8 cellular contexts compared by ENCODE assay signal in the genomic region with DNA sequence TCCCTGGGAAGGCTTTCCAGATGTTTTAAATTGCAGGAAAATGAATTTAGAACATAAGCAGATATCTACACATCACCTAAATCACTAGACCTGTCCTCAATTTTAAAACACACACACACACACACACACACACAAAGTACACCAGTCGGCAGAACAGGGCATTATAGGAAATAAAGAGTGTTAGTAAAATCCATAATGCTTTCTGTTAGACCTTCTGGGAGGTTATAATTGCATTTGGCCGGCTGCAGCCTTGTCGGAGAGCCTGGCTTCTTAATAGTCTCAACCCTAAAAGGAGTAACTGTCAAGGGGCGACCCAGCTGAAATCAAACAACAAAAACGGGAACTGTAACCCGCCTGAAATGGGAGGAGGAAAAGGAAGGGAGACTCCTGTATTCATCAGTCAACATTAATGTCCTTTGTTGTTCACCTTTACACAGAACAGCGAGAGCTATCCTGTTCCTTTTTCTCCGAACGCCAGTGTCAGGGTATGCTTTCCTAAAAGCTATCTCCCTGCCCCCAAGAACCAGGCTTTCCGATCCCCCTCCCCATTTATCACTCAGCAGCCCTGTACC. TPM values are rescaled to one million over a fixed set of nuclear protein-coding genes. Genes with fewer than 3 reads are reported as not detected.
DNase-seq lines count a peak whose midpoint lies in the region; ATAC-seq and TF ChIP-seq lines count a peak whose summit lies in the region.

No MANE protein-coding gene starts in this region.

- H3K36me3 Mint-ChIP-seq in GM23338 (ENCODE audit: low read depth), result no peaks in the 10 kb centered on the region; the same call in 1 of the 3 replicates

- no peaks in the 10 kb centered on the region; the same call in 1 of the 3 replicates for H3K9me3 Mint-ChIP-seq in GM23338

- H3K4me2 ChIP-seq in GM23338, result peak overlapping the region; percentile 92

- H3K27me3 Mint-ChIP-seq in GM23338 (ENCODE audit: insufficient read depth, low read depth, poor library complexity), result peaks cover 3% of the 10 kb centered on the region

- H3K36me3 ChIP-seq in GM23338 (ENCODE audit: insufficient read depth) (no peaks in the 10 kb centered on the region), muscle layer of duodenum (ENCODE audit: control insufficient read depth in 1 of 2, insufficient read depth in 2 of 2, low read length in 2 of 2) (no peaks in the 10 kb centered on the region)
- no peaks in the 10 kb centered on the region for H3K36me3 ChIP-seq in effector memory CD4-positive, alpha-beta T cell (ENCODE audit: control insufficient read depth, insufficient read depth, low read length)

- no peaks in the 10 kb centered on the region for H3K9me3 ChIP-seq in effector memory CD4-positive, alpha-beta T cell (ENCODE audit: control insufficient read depth, low read length)
- no peaks in the 10 kb centered on the region for H3K9me3 ChIP-seq in muscle layer of duodenum (ENCODE audit: control insufficient read depth in 1 of 2, low read length in 2 of 2)

- peak overlapping the region; percentile 17; the same call in 1 of the 2 replicates for H3K27ac Mint-ChIP-seq in GM23338

- peak overlapping the region; percentile 88; the same call in 1 of the 2 replicates for H2AFZ ChIP-seq in GM23338

- H3K27ac ChIP-seq in GM23338 (ENCODE audit: low read depth) (no peak overlapping the region), muscle layer of duodenum (ENCODE audit: low read length) (peak overlapping the region; percentile 73)
- no peak overlapping the region for H3K27ac ChIP-seq in effector memory CD4-positive, alpha-beta T cell (ENCODE audit: insufficient read depth, low read length, poor library complexity, severe bottlenecking)

- peak; percentile 51 for DNase-seq in Ammon's horn (ENCODE audit: low spot score)
- DNase-seq in GM23338 (ENCODE audit: low spot score), result no peak
- peak; percentile 45 for DNase-seq in SK-N-DZ (ENCODE audit: low spot score)
- DNase-seq in effector memory CD4-positive, alpha-beta T cell, result no peak
- no peak for DNase-seq in SHP77 (lab: John Stamatoyannopoulos, UW)

- H3K4me3 ChIP-seq in GM23338 (peak overlapping the region; percentile 86), muscle layer of duodenum (ENCODE audit: low read depth in 1 of 2, low read length in 2 of 2) (peak overlapping the region; percentile 94 to 99)
- H3K4me3 ChIP-seq in effector memory CD4-positive, alpha-beta T cell (ENCODE audit: insufficient read depth, low read depth, low read length, poor library complexity, severe bottlenecking), result peak overlapping the region; percentile 90

- H3F3A ChIP-seq in GM23338 (replicated peaks; ENCODE audit: low read depth), result no peaks in the 10 kb centered on the region

- peaks cover 90% of the 10 kb centered on the region for H3K79me2 ChIP-seq in GM23338 (replicated peaks; ENCODE audit: insufficient read depth)

- no peaks in the 10 kb centered on the region for H3K9me2 ChIP-seq in GM23338 (ENCODE audit: insufficient read depth)

- TF ChIP-seq CTCF in GM23338 (conservative IDR thresholded peaks at IDR 0.05; ENCODE audit: low read depth in 2 of 2), result no peak

- ATAC-seq in GM23338 (peak; percentile 1; the same call in 2 of the 3 replicates), HG02884 (IDR thresholded peaks at IDR 0.05; ENCODE audit: unreplicated experiment) (no peak), GM21515 (IDR thresholded peaks at IDR 0.05; ENCODE audit: unreplicated experiment) (no peak)

- H3K4me3 Mint-ChIP-seq in GM23338, result peak overlapping the region; percentile 99

- peaks cover 14% of the 10 kb centered on the region for H4K20me1 ChIP-seq in GM23338 (replicated peaks; ENCODE audit: insufficient read depth)

- H3K4me1 Mint-ChIP-seq in GM23338, result peaks cover 21% of the 10 kb centered on the region

- H3K4me1 ChIP-seq in GM23338 (ENCODE audit: insufficient read depth) (peaks cover 28% of the 10 kb centered on the region), muscle layer of duodenum (ENCODE audit: control insufficient read depth in 1 of 2, insufficient read depth in 2 of 2, low read length in 2 of 2) (peaks cover 0 to 11% of the 10 kb centered on the region in 2 donors)
- H3K4me1 ChIP-seq in effector memory CD4-positive, alpha-beta T cell (ENCODE audit: control insufficient read depth, insufficient read depth, low read length, poor library complexity, severe bottlenecking), result peaks cover 17% of the 10 kb centered on the region

- H3K27me3 ChIP-seq in GM23338 (ENCODE audit: insufficient read depth) (no peaks in the 10 kb centered on the region), muscle layer of duodenum (ENCODE audit: low read depth, low read length) (no peaks in the 10 kb centered on the region)
- H3K27me3 ChIP-seq in effector memory CD4-positive, alpha-beta T cell (replicated peaks; ENCODE audit: control insufficient read depth, insufficient read depth, low read length, poor library complexity, severe bottlenecking), result peaks cover 17% of the 10 kb centered on the region

TF ChIP-seq in GM23338, 12 proteins besides CTCF, POLR2A, EP300 and RAD21:
- TF ChIP-seq EZH2phosphoT487 (IDR thresholded peaks at IDR 0.05; ENCODE audit: unreplicated experiment), result no peak
TF ChIP-seq in GM23338: peak in this region for 0.

RNA-seq across cellular contexts. Expression of a gene that starts 1.3 kb away (rescaled TPM):
- total RNA-seq in GM23338 (2014; rRNA removed; shearing (Covaris generic)), result 33.8 and 38.8 TPM in 2 replicates
- polyA plus RNA-seq in GM23338 (2016; fragmentation: Nextera tagmentation; extraction: Ambion mirVana), result 6.3 and 6.8 TPM in 2 replicates
- polyA plus RNA-seq in SK-N-DZ (2014; cell fraction: cytosol; rRNA removed), result 14.3 and 21.6 TPM in 2 replicates
- 31.5 and 35.8 TPM in 2 replicates for polyA plus RNA-seq in SK-N-DZ (2014; cell fraction: nucleus; rRNA removed)

RNA-seq across cellular contexts. Expression of a gene that starts 1.6 kb away (rescaled TPM):
- total RNA-seq in GM23338 (2014; rRNA removed; shearing (Covaris generic)), result 22.5 and 25.4 TPM in 2 replicates
- 28.9 and 30.0 TPM in 2 replicates for polyA plus RNA-seq in GM23338 (2016; fragmentation: Nextera tagmentation; extraction: Ambion mirVana)
- 22.5 and 27.3 TPM in 2 replicates for polyA plus RNA-seq in SK-N-DZ (2014; cell fraction: cytosol; rRNA removed)
- 11.1 and 14.8 TPM in 2 replicates for polyA plus RNA-seq in SK-N-DZ (2014; cell fraction: nucleus; rRNA removed)

Comparison
In these comparisons a context has a peak if more than half of its experiments do, and no peak if none do; other contexts are left out.
1. DNase-seq: peak in Ammon's horn (single experiment) and SK-N-DZ (single experiment); none in GM23338 (single experiment), effector memory CD4-positive, alpha-beta T cell (0 of 3) and SHP77 (0 of 2).
2. Peak in every context shown above with its lines, with median percentiles within 50 percentile points of each other: H3K4me3 ChIP-seq.